In genomic region chr4:153464068-153464467, GRCh38 we compare ENCODE assay signal across 16 cellular contexts. TPM values are rescaled to one million over a fixed set of nuclear protein-coding genes. Genes with fewer than 3 reads are reported as not detected.
DNase-seq lines count a peak whose midpoint lies in the region; ATAC-seq and TF ChIP-seq lines count a peak whose summit lies in the region.
"Had no signal": no experiment of that assay in that cellular context is flagged by ENCODE, and none has a peak within 500 bp of the region (broad histone marks: within the 10 kb centered on the region; RNA-seq: fewer than 3 reads in every experiment).

No MANE protein-coding gene starts in this region.

- no peak for TF ChIP-seq CTCF in endothelial cell (IDR thresholded peaks at IDR 0.05; ENCODE audit: unreplicated experiment)

- H3K9ac ChIP-seq in rectal smooth muscle tissue (ENCODE audit: low read length): no peak overlapping the region

- H3K27me3 ChIP-seq in rectal smooth muscle tissue (ENCODE audit: control insufficient read depth, insufficient read depth, low read length): no peaks in the 10 kb centered on the region
- H3K27me3 ChIP-seq: neutrophil had no signal

- DNase-seq in Daoy (ENCODE audit: low read depth) (peak; percentile 59), NCI-H526 treated with DMSO at 0.1 percent for 48 hours (lab: John Stamatoyannopoulos, UW) (peak; percentile 15), endothelial cell (ENCODE audit: low spot score) (no peak), SW 1271 (lab: John Stamatoyannopoulos, UW) (no peak), mesenteric fat pad (ENCODE audit: low spot score) (no peak)
- DNase-seq: activated B cell treated with CpG ODN at 0.5 μM for 24 hours, activated T-cell treated with anti-CD3 and anti-CD28 coated beads for 4 hours, amniotic stem cell, kidney, NCI-H345 had no signal

- no peaks in the 10 kb centered on the region for H3K36me3 ChIP-seq in rectal smooth muscle tissue (ENCODE audit: control insufficient read depth, insufficient read depth, low read length)
- H3K36me3 ChIP-seq: neutrophil had no signal

- H3K4me1 Mint-ChIP-seq in endothelial cell (ENCODE audit: unreplicated experiment): peaks cover 30% of the 10 kb centered on the region

- no peaks in the 10 kb centered on the region for H3K36me3 Mint-ChIP-seq in endothelial cell (ENCODE audit: low read depth, unreplicated experiment)
- H3K36me3 Mint-ChIP-seq: type B pancreatic cell had no signal

- no peak for ATAC-seq in GM19397 (IDR thresholded peaks at IDR 0.05; ENCODE audit: unreplicated experiment)
- ATAC-seq in HG02870 (IDR thresholded peaks at IDR 0.05; ENCODE audit: unreplicated experiment): no peak
- ATAC-seq: GM12878 had no signal

- H3K4me3 Mint-ChIP-seq in endothelial cell (ENCODE audit: unreplicated experiment): no peak overlapping the region

- peaks cover 13% of the 10 kb centered on the region for H3K27me3 Mint-ChIP-seq in endothelial cell (ENCODE audit: unreplicated experiment)
- H3K27me3 Mint-ChIP-seq: activated B cell treated with CpG ODN at 0.5 μM for 24 hours had no signal

- no peaks in the 10 kb centered on the region for H3K9me3 Mint-ChIP-seq in endothelial cell (ENCODE audit: unreplicated experiment)
- H3K9me3 Mint-ChIP-seq: activated B cell treated with CpG ODN at 0.5 μM for 24 hours, type B pancreatic cell had no signal

- peak overlapping the region; percentile 8 for H3K27ac ChIP-seq in rectal smooth muscle tissue (ENCODE audit: low read depth, low read length)

- H3K4me3 ChIP-seq in rectal smooth muscle tissue (ENCODE audit: low read length): no peak overlapping the region
- H3K4me3 ChIP-seq: GM12878 had no signal

- H3K4me1 ChIP-seq in rectal smooth muscle tissue (ENCODE audit: control insufficient read depth, insufficient read depth, low read length): peaks cover 6% of the 10 kb centered on the region

- peak overlapping the region; percentile 36 for H3K27ac Mint-ChIP-seq in endothelial cell (ENCODE audit: unreplicated experiment)

RNA-seq across cellular contexts. Expression of gene TMEM131L, which starts 2.1 kb away (rescaled TPM):
- total RNA-seq in Daoy (2014; rRNA removed; shearing (Covaris generic)): 6.6 and 8.1 TPM in 2 replicates
- total RNA-seq in endothelial cell (ENCODE audit: unreplicated experiment) (29.8 TPM), mesenteric fat pad (27.0 TPM)

Comparison
In these comparisons a context has a peak if more than half of its experiments do, and no peak if none do; other contexts are left out.
1. DNase-seq: peak in Daoy (single experiment) and NCI-H526 treated with DMSO at 0.1 percent for 48 hours (single experiment); none in endothelial cell (single experiment), SW 1271 (0 of 2) and mesenteric fat pad (single experiment).